21 cellular contexts compared by ENCODE assay signal in the genomic region with DNA sequence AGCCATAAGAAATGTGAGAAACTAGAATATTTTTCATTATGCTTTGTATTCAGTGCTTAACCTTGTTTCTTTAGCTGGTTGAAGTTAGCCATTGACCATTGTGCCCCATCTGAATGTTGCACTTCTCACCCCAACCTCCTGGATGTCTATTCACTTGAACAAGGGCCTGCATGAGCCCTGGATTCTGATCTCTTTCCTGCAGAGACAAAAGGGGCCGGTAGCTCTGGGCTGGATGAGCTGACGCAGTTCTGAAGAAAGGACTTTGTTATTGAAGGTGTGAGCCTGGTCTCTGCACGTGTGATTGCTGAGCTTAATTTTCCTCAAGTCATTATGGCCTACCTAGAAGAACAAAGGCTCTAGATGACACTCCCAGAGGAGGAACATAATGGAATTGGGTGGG.
"Had no signal": no experiment of that assay in that cellular context is flagged by ENCODE, and none has a peak within 500 bp of the region (broad histone marks: within the 10 kb centered on the region; RNA-seq: fewer than 3 reads in every experiment).

No MANE protein-coding gene starts in this region.

- H3K36me3 ChIP-seq: colonic mucosa, lower lobe of right lung, ovary, sigmoid colon, stomach, thyroid gland, vagina had no signal

- H3K27ac ChIP-seq: colonic mucosa, lower lobe of right lung, ovary, psoas muscle, sigmoid colon, stomach, thyroid gland, vagina had no signal

- ATAC-seq: effector memory CD8-positive, alpha-beta T cell; left ventricle myocardium superior; lower lobe of right lung; natural killer cell; psoas muscle; right cardiac atrium; stimulated activated effector memory CD8-positive, alpha-beta T cell treated with anti-CD3 and anti-CD28 coated beads, Interleukin-12 subunit alpha, Interleukin-12 subunit beta, amount 100 ng/mL, for 72 hours had no signal

- H3K27ac Mint-ChIP-seq: dendritic cell treated with granulocyte-macrophage colony-stimulating factor and Interleukin-4, amounts not matched to agents 40 ng/mL and 50 ng/mL, for 4 days; effector memory CD8-positive, alpha-beta T cell; natural killer cell; stimulated activated effector memory CD8-positive, alpha-beta T cell treated with anti-CD3 and anti-CD28 coated beads, Interleukin-12 subunit alpha, Interleukin-12 subunit beta, amount 100 ng/mL, for 72 hours had no signal

- H3K9me3 ChIP-seq: colonic mucosa, lower lobe of right lung, ovary, psoas muscle, sigmoid colon, stomach, thyroid gland, vagina had no signal

- H3K4me3 ChIP-seq: colonic mucosa, lower lobe of right lung, ovary, psoas muscle, sigmoid colon, stomach, thyroid gland, vagina had no signal

- H3K9me3 Mint-ChIP-seq: dendritic cell treated with granulocyte-macrophage colony-stimulating factor and Interleukin-4, amounts not matched to agents 40 ng/mL and 50 ng/mL, for 4 days; effector memory CD8-positive, alpha-beta T cell; stimulated activated effector memory CD8-positive, alpha-beta T cell treated with anti-CD3 and anti-CD28 coated beads, Interleukin-12 subunit alpha, Interleukin-12 subunit beta, amount 100 ng/mL, for 72 hours had no signal

- H3K27me3 ChIP-seq: colonic mucosa, ovary, sigmoid colon, stomach, thyroid gland, vagina had no signal

- H3K27me3 Mint-ChIP-seq: dendritic cell treated with granulocyte-macrophage colony-stimulating factor and Interleukin-4, amounts not matched to agents 40 ng/mL and 50 ng/mL, for 4 days had no signal

- H3K4me1 ChIP-seq: colonic mucosa, lower lobe of right lung, sigmoid colon, stomach, thyroid gland had no signal

- H3K4me3 Mint-ChIP-seq: dendritic cell treated with granulocyte-macrophage colony-stimulating factor and Interleukin-4, amounts not matched to agents 40 ng/mL and 50 ng/mL, for 4 days; effector memory CD8-positive, alpha-beta T cell; natural killer cell; stimulated activated effector memory CD8-positive, alpha-beta T cell treated with anti-CD3 and anti-CD28 coated beads, Interleukin-12 subunit alpha, Interleukin-12 subunit beta, amount 100 ng/mL, for 72 hours had no signal

- H3K36me3 Mint-ChIP-seq: natural killer cell; stimulated activated effector memory CD8-positive, alpha-beta T cell treated with anti-CD3 and anti-CD28 coated beads, Interleukin-12 subunit alpha, Interleukin-12 subunit beta, amount 100 ng/mL, for 72 hours had no signal

- DNase-seq: colonic mucosa; effector memory CD8-positive, alpha-beta T cell; head of caudate nucleus; left ventricle myocardium superior; lower lobe of right lung; natural killer cell; occipital lobe; ovary; posterior cingulate gyrus; psoas muscle; right cardiac atrium; sigmoid colon; stimulated activated CD4-positive, alpha-beta T cell treated with anti-CD3 and anti-CD28 coated beads, Interleukin-2, amount 100 ng/mL, for 24 hours; stimulated activated CD4-positive, alpha-beta T cell treated with anti-CD3 and anti-CD28 coated beads, Interleukin-4, amount 100 ng/mL, for 24 hours; stimulated activated naive CD4-positive, alpha-beta T cell treated with Interleukin-2 at 50 U/mL for 16 hours; stomach; thyroid gland; trophoblast cell had no signal

- H3K4me1 Mint-ChIP-seq: natural killer cell; stimulated activated effector memory CD8-positive, alpha-beta T cell treated with anti-CD3 and anti-CD28 coated beads, Interleukin-12 subunit alpha, Interleukin-12 subunit beta, amount 100 ng/mL, for 72 hours had no signal
